ENCODE assay signal across 8 cellular contexts in genomic region chr19:16829822-16830289, GRCh38. TPM values are rescaled to one million over a fixed set of nuclear protein-coding genes. Genes with fewer than 3 reads are reported as not detected.
DNase-seq lines count a peak whose midpoint lies in the region; ATAC-seq and TF ChIP-seq lines count a peak whose summit lies in the region.

No MANE protein-coding gene starts in this region.

- H3K27me3 Mint-ChIP-seq in activated T-cell treated with anti-CD3 and anti-CD28 coated beads, Interleukin-2, amount 50 U/mL, for 4 hours (ENCODE audit: low read depth): peaks cover 20% of the 10 kb centered on the region
- no peaks in the 10 kb centered on the region for H3K27me3 Mint-ChIP-seq in brain

- intact Hi-C loops in lower lobe of right lung (cut with DNase I): no loop called here

- DNase-seq in activated T-cell treated with anti-CD3 and anti-CD28 coated beads, Interleukin-2, amount 50 U/mL, for 4 hours: no peak
- no peak for DNase-seq in activated T-cell treated with anti-CD3 and anti-CD28 coated beads, Interleukin-2, amount 50 U/mL, for 1 hour
- DNase-seq in lower lobe of right lung (no peak), medulla oblongata (ENCODE audit: extremely low spot score) (no peak), GDM1 (lab: John Stamatoyannopoulos, UW) (no peak)

- H3K4me3 ChIP-seq in lower lobe of right lung (peak overlapping the region; percentile 76), urinary bladder (ENCODE audit: low read depth, low read length) (peak overlapping the region; percentile 94)

- H3K4me3 Mint-ChIP-seq in activated T-cell treated with anti-CD3 and anti-CD28 coated beads, Interleukin-2, amount 50 U/mL, for 4 hours: peak overlapping the region; percentile 86
- H3K4me3 Mint-ChIP-seq in brain: peak overlapping the region; percentile 85 to 94 (median 89)

- no peaks in the 10 kb centered on the region for H3K9me3 Mint-ChIP-seq in activated T-cell treated with anti-CD3 and anti-CD28 coated beads, Interleukin-2, amount 50 U/mL, for 4 hours
- peaks cover 0 to 7% (median 0%) of the 10 kb centered on the region in 5 experiments for H3K9me3 Mint-ChIP-seq in brain

- H3K4me1 ChIP-seq in lower lobe of right lung (peaks cover 24% of the 10 kb centered on the region), urinary bladder (ENCODE audit: insufficient read depth) (no peaks in the 10 kb centered on the region)

- TF ChIP-seq CTCF in brain (conservative IDR thresholded peaks at IDR 0.05) (no peak), lower lobe of right lung (IDR thresholded peaks at IDR 0.05) (no peak)

- 10% methylated on average over 13 of the region's 13 CpGs for WGBS in urinary bladder

- H3K27ac ChIP-seq in lower lobe of right lung (peak overlapping the region; percentile 77), urinary bladder (ENCODE audit: low read depth) (peak overlapping the region; percentile 53)

- H3K27me3 ChIP-seq in lower lobe of right lung (ENCODE audit: low read depth): no peaks in the 10 kb centered on the region

- ATAC-seq in activated T-cell treated with anti-CD3 and anti-CD28 coated beads, Interleukin-2, amount 50 U/mL, for 4 hours: no peak
- ATAC-seq in lower lobe of right lung: peak; percentile 3 to 5
- no peak for ATAC-seq in GM18861 (IDR thresholded peaks at IDR 0.05; ENCODE audit: unreplicated experiment)

- no peaks in the 10 kb centered on the region for H3K9me3 ChIP-seq in lower lobe of right lung

- peak overlapping the region; percentile 68 to 91 (median 82) for H3K27ac Mint-ChIP-seq in brain

- H3K36me3 Mint-ChIP-seq in activated T-cell treated with anti-CD3 and anti-CD28 coated beads, Interleukin-2, amount 50 U/mL, for 4 hours (ENCODE audit: insufficient read depth): peaks cover 20% of the 10 kb centered on the region
- H3K36me3 Mint-ChIP-seq in brain: peaks cover 43% of the 10 kb centered on the region

- peaks cover 30% of the 10 kb centered on the region for H3K4me1 Mint-ChIP-seq in activated T-cell treated with anti-CD3 and anti-CD28 coated beads, Interleukin-2, amount 50 U/mL, for 4 hours (ENCODE audit: low read depth)
- H3K4me1 Mint-ChIP-seq in brain: peaks cover 37% of the 10 kb centered on the region

- peaks cover 39% of the 10 kb centered on the region for H3K36me3 ChIP-seq in lower lobe of right lung
- H3K36me3 ChIP-seq in urinary bladder (ENCODE audit: insufficient read depth): peaks cover 2% of the 10 kb centered on the region

RNA-seq across cellular contexts. Expression of gene SIN3B, which starts 0.7 kb away (rescaled TPM):
- 10 to 100 TPM; 40.7 to 43.7 (median 41.2) TPM for total RNA-seq in activated T-cell treated with anti-CD3 and anti-CD28 coated beads, Interleukin-2, amount 50 U/mL, for 4 hours
- polyA plus RNA-seq in brain (ENCODE audit: insufficient read depth, low read depth, low replicate concordance): 25.8 TPM
- 56.6 TPM for total RNA-seq in lower lobe of right lung
- total RNA-seq in urinary bladder: 32.9 TPM
- polyA plus RNA-seq in urinary bladder: 33.3 TPM

RNA-seq across cellular contexts. Expression of gene F2RL3, which starts 58.9 kb away (rescaled TPM):
- total RNA-seq in activated T-cell treated with anti-CD3 and anti-CD28 coated beads, Interleukin-2, amount 50 U/mL, for 4 hours: under 1 TPM; 0.05 to 0.24 (median 0.08) TPM
- polyA plus RNA-seq in brain (ENCODE audit: insufficient read depth, low read depth, low replicate concordance) (0.12 TPM), urinary bladder (5.4 TPM)
- total RNA-seq in lower lobe of right lung (22.5 TPM), urinary bladder (0.63 TPM)

Comparison
In these comparisons a context has a peak if more than half of its experiments do, and no peak if none do; other contexts are left out.
1. ATAC-seq: peak in lower lobe of right lung (2 of 2); none in activated T-cell treated with anti-CD3 and anti-CD28 coated beads, Interleukin-2, amount 50 U/mL, for 4 hours (0 of 2) and GM18861 (single experiment).
2. RNA of gene F2RL3, which starts 58.9 kb away (total RNA-seq): 22.5 TPM in lower lobe of right lung (single experiment); 0.63 TPM in urinary bladder (single experiment) and 0.05 to 0.24 TPM in activated T-cell treated with anti-CD3 and anti-CD28 coated beads, Interleukin-2, amount 50 U/mL, for 4 hours; every median in the first group is over 10 times any median in the second.